In the genomic region with DNA sequence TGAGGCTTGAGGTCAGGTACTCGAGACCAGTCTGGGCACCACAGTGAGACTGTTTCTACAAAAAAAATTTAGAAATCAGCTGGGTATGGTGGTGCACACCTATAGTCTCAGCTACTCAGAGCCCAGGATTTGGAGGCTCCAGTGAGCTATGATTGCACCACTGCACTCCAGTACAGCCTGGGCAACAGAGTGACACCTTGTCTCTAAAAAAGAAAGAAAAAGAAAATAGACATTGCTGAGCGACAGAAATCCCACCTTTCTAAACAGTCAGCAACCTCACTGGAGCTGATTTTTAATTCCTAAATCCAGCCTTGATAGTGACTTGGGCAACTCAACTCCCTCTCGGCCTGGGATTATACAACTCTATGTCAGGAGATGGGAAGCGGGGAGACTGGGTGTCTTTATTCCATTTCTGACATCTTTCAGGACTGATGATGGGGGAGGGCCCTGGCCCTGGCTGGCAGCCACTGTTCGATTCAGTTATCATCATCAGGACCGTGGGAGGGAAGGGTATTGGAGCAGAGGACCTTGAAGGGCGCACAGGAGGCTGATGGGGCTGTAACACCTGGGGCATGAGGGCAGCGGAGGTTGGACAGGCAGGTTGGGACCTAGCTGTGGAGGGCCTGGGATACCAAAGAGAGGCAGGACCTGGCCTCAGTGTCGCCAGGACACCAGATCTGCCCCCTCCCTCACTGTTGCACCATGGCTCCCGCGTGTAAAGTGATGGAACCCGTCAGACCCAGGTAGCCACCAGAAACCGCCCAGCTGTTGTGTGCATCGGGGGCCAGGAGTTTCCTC, we compare ENCODE assay signal across 8 cellular contexts. TPM values are rescaled to one million over a fixed set of nuclear protein-coding genes. Genes with fewer than 3 reads are reported as not detected.
DNase-seq lines count a peak whose midpoint lies in the region; ATAC-seq and TF ChIP-seq lines count a peak whose summit lies in the region.

No MANE protein-coding gene starts in this region.

- TF ChIP-seq CTCF in CD4-positive, alpha-beta T cell (IDR thresholded peaks at IDR 0.05) = no peak
- TF ChIP-seq CTCF in PC-3 (conservative IDR thresholded peaks at IDR 0.05; ENCODE audit: low read depth, low read length) (no peak), epithelial cell of esophagus (IDR thresholded peaks at IDR 0.05; ENCODE audit: insufficient read depth, low read depth, low read length, missing control alignments) (no peak), ovary (IDR thresholded peaks at IDR 0.05) (no peak)

- no peaks in the 10 kb centered on the region for H3K27me3 Mint-ChIP-seq in CD4-positive, alpha-beta T cell

- peak overlapping the region; percentile 96 for H2AFZ ChIP-seq in PC-3 (ENCODE audit: low read length)

- H3K4me3 ChIP-seq in PC-3 (ENCODE audit: low read length) (peak overlapping the region; percentile 75), epithelial cell of esophagus (ENCODE audit: low read length) (peak overlapping the region; percentile 78), ovary (peak overlapping the region; percentile 60)

- TSS peak; percentile 20 for BruUV-seq in PC-3 (replicated peaks; lab: Mats Ljungman, UMichigan)

- no peaks in the 10 kb centered on the region for H4K20me1 ChIP-seq in PC-3 (ENCODE audit: low read length)

- peak overlapping the region; percentile 79 for H3K4me2 ChIP-seq in PC-3 (ENCODE audit: low read length)

- H3K4me1 Mint-ChIP-seq in CD4-positive, alpha-beta T cell (ENCODE audit: low read depth) = peaks cover 29% of the 10 kb centered on the region

- H3F3A ChIP-seq in PC-3 (ENCODE audit: low read length, unreplicated experiment) = peaks cover 3% of the 10 kb centered on the region

- DNase-seq in CD4-positive, alpha-beta T cell = no peak
- DNase-seq in PC-3 (no peak), epithelial cell of esophagus (ENCODE audit: low read depth) (no peak), ovary (peak in 4 of 5 donors; percentile 45 to 58 (median 55)), NCI-H2196 treated with DMSO at 0.1 percent for 48 hours (lab: John Stamatoyannopoulos, UW; ENCODE audit: unreplicated experiment) (no peak), hypothalamus (lab: John Stamatoyannopoulos, UW) (no peak), islet precursor cell (no peak)

- H3K36me3 Mint-ChIP-seq in CD4-positive, alpha-beta T cell (ENCODE audit: low read depth) = peaks cover 8% of the 10 kb centered on the region

- H3K9ac ChIP-seq in PC-3 (ENCODE audit: low read length) = peak overlapping the region; percentile 74; the same call in 1 of the 2 replicates

- no peak for ATAC-seq in CD4-positive, alpha-beta T cell (ENCODE audit: poor library complexity)
- ATAC-seq in PC-3 = no peak
- ATAC-seq in HG03196 (IDR thresholded peaks at IDR 0.05; ENCODE audit: unreplicated experiment) = no peak

- WGBS in ovary, 3 donors = 49 to 51% (median 50%) methylated on average over 14 of the region's 14 CpGs

- POLR2A ChIA-PET in CD4-positive, alpha-beta T cell (lab: Charles Lee) = interaction anchor here (0.6 to 3.7 kb wide), 11 partner anchors 10 to 1660 kb away, joined by 3 to 64 read pairs (median 9); partner anchors contain the start of genes GTF2I, HSPB1 and YWHAG
- POLR2A ChIA-PET in PC-3 (lab: Charles Lee; ENCODE audit: unreplicated experiment) = interaction anchor here (0.6 to 0.7 kb wide), 2 partner anchors 150 to 253 kb away, joined by 3 read pairs; no protein-coding TSS in a partner anchor

- H3K4me1 ChIP-seq in PC-3 (ENCODE audit: insufficient read depth, low read length) (peaks cover 13% of the 10 kb centered on the region), ovary (ENCODE audit: insufficient read depth) (no peaks in the 10 kb centered on the region)

- no peaks in the 10 kb centered on the region for H3K9me3 ChIP-seq in CD4-positive, alpha-beta T cell (ENCODE audit: control insufficient read depth, low read length)
- no peaks in the 10 kb centered on the region for H3K9me3 ChIP-seq in PC-3 (ENCODE audit: low read length)
- H3K9me3 ChIP-seq in ovary = no peaks in the 10 kb centered on the region

- CTCF ChIA-PET in CD4-positive, alpha-beta T cell (lab: Charles Lee) = interaction anchor here (1.0 to 2.3 kb wide), 3 partner anchors 26 to 139 kb away, joined by 3 to 14 read pairs (median 5); partner anchors contain the start of gene YWHAG
- CTCF ChIA-PET in PC-3 (lab: Charles Lee) = interaction anchor here (0.7 kb wide), 1 partner anchor 23 kb away, joined by 3 read pairs; no protein-coding TSS in a partner anchor

- H3K9me2 ChIP-seq in PC-3 (replicated peaks; ENCODE audit: low read length) = no peaks in the 10 kb centered on the region

- H3K27ac ChIP-seq in CD4-positive, alpha-beta T cell (ENCODE audit: low read depth, low read length) = peak overlapping the region; percentile 72
- no peak overlapping the region for H3K27ac ChIP-seq in PC-3 (ENCODE audit: low read length)
- H3K27ac ChIP-seq in ovary = peak overlapping the region; percentile 92 to 97

- H3K27me3 ChIP-seq in CD4-positive, alpha-beta T cell (ENCODE audit: control insufficient read depth, insufficient read depth, low read length) = no peaks in the 10 kb centered on the region
- H3K27me3 ChIP-seq in PC-3 (ENCODE audit: low read length) (no peaks in the 10 kb centered on the region), ovary (no peaks in the 10 kb centered on the region)

- H3K4me3 Mint-ChIP-seq in CD4-positive, alpha-beta T cell = peak overlapping the region; percentile 96

- H3K79me2 ChIP-seq in PC-3 (ENCODE audit: low read length) = no peaks in the 10 kb centered on the region

- no peaks in the 10 kb centered on the region; the same call in 1 of the 2 replicates for H3K36me3 ChIP-seq in PC-3 (ENCODE audit: low read depth, low read length)
- no peaks in the 10 kb centered on the region for H3K36me3 ChIP-seq in ovary

- H3K9me3 Mint-ChIP-seq in CD4-positive, alpha-beta T cell = no peaks in the 10 kb centered on the region

- H3K27ac Mint-ChIP-seq in CD4-positive, alpha-beta T cell = peak overlapping the region; percentile 83

- no peak for TF ChIP-seq EP300 in ovary (IDR thresholded peaks at IDR 0.05)

- TF ChIP-seq POLR2A in ovary (IDR thresholded peaks at IDR 0.05) = no peak

- intact Hi-C loops in CD4-positive, alpha-beta T cell (cut with DNase I, micrococcal nuclease) = loop anchor here (5.0 to 10.0 kb wide), 2 partner anchors 35 to 442 kb away; partner anchors contain the start of gene RHBDD2 (in 1 of the 2)
- intact Hi-C loops in PC-3 (cut with micrococcal nuclease) (no loop called here), ovary (cut with DNase I) (loop anchor here in 3 of 4 donors (5.0 to 10.0 kb wide), 3 partner anchors 40 to 152 kb away; partner anchors contain the start of gene YWHAG (in 1 of the 3))

RNA-seq across cellular contexts. Expression of gene HSPB1, which starts 14.7 kb away (rescaled TPM):
- 10 to 100 TPM; 38.0 to 38.6 TPM for total RNA-seq in CD4-positive, alpha-beta T cell
- total RNA-seq in PC-3 (2014; rRNA removed) (166 and 189 TPM in 2 replicates), ovary (100 to 1,000 TPM; 138 to 913 (median 503) TPM)
- polyA plus RNA-seq in ovary = 100 to 1,000 TPM in 1 of 2 donors, 1 to 10 TPM in 1; 5.7 to 326 TPM

RNA-seq across cellular contexts. Expression of gene YWHAG, which starts 41.6 kb away (rescaled TPM):
- total RNA-seq in CD4-positive, alpha-beta T cell = 10 to 100 TPM; 23.4 to 24.3 TPM
- total RNA-seq in PC-3 (2014; rRNA removed) (42.2 and 54.4 TPM in 2 replicates), ovary (100 to 1,000 TPM in 3 of 7 donors, 10 to 100 TPM in 4; 32.0 to 107 (median 99.2) TPM)
- 100 to 1,000 TPM in 1 of 2 donors, 10 to 100 TPM in 1; 40.2 to 121 TPM for polyA plus RNA-seq in ovary

Comparison
In these comparisons a context has a peak if more than half of its experiments do, and no peak if none do; other contexts are left out.
1. DNase-seq: peak in ovary (4 of 5); none in CD4-positive, alpha-beta T cell (0 of 10), PC-3 (single experiment), epithelial cell of esophagus (single experiment), NCI-H2196 treated with DMSO at 0.1 percent for 48 hours (single experiment), hypothalamus (0 of 51) and islet precursor cell (single experiment).
2. Peak in every context shown above with its lines, with median percentiles within 50 percentile points of each other: H3K4me3 ChIP-seq.